8 cellular contexts compared by ENCODE assay signal in the genomic region with DNA sequence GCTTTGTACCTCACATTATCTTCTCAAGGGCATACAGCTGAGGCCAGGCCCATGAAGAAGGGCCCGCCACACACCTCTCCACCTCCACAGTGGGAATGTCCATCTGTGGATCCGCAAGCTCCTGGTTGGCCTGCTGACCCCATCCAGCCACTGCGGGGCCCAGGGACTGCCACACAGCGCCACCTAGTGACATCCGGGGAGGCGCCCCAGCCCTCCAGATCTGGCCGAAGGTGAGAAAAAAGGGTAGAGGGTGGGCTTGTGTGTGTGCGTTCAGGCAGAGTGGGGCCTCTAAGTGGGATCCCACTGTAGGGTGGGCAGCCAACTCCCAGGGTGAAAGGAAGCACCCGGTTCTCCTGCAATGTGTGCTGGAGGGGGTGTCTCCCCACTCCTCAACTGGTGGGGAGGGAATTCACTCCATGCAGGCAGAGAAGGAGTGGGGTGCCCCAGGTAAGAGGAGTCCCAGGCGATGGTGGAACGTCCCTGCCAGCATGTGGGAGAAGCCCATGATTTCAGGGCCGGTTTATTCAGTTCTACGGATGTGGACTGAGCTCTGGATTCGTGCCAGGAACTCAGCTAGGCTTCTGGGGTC.
DNase-seq lines count a peak whose midpoint lies in the region; ATAC-seq and TF ChIP-seq lines count a peak whose summit lies in the region.

No MANE protein-coding gene starts in this region.

- no peak for TF ChIP-seq CTCF in GM20000 (IDR thresholded peaks at IDR 0.05; ENCODE audit: extremely low read depth, missing control alignments)

- no peak for ATAC-seq in activated CD4-positive, CD25-positive, alpha-beta regulatory T cell treated with anti-CD3 and anti-CD28 coated beads, Interleukin-2, amount 50 U/mL, for 24 hours
- ATAC-seq in HG02981 (IDR thresholded peaks at IDR 0.05; ENCODE audit: unreplicated experiment) (peak; percentile 58), GM19455 (IDR thresholded peaks at IDR 0.05; ENCODE audit: unreplicated experiment) (no peak)

- peak; percentile 45 for DNase-seq in activated CD4-positive, CD25-positive, alpha-beta regulatory T cell treated with anti-CD3 and anti-CD28 coated beads, Interleukin-2, amount 50 U/mL, for 72 hours
- DNase-seq in UCSD-AML1 (lab: John Stamatoyannopoulos, UW; ENCODE audit: unreplicated experiment) (peak; percentile 26), germinal center (ENCODE audit: low spot score) (peak; percentile 63), retina (peak; percentile 17), GM20000 (ENCODE audit: low spot score) (no peak)
